Comparison of ENCODE assay signal across 1 cellular context in the genomic region with DNA sequence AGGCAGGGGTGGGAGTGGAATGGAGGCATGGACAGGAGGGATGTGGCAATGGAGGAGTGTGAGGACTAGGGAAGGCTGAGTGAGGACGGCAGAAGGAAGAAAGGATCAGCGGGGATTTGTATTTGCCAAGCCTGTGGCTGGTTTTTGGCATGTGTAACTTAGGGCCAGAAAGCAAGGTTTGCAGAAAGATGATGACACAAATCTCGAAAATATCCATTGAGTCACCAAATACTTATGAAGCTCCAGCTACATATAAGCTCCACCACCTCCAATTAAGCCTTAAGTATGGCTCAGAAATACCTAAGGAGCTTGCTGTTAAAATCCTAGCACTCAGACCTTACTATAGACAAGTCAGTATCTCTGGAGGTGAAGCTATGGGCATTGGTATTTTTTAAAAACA.
TF ChIP-seq lines count a peak whose summit lies in the region.

No MANE protein-coding gene starts in this region.

TF ChIP-seq in IMR-90, 13 proteins besides CTCF, POLR2A, EP300 and RAD21:
- no peak for TF ChIP-seq RCOR1 (IDR thresholded peaks at IDR 0.05; ENCODE audit: insufficient replicate concordance, low read length)
